Comparison of ENCODE assay signal across 1 cellular context in genomic region chr14:93480867-93481266, GRCh38.
TF ChIP-seq lines count a peak whose summit lies in the region.

No MANE protein-coding gene starts in this region.

TF ChIP-seq in H1, 55 proteins besides CTCF, POLR2A, EP300 and RAD21 (continued from another document):
- TF ChIP-seq CBX8 (IDR thresholded peaks at IDR 0.05; ENCODE audit: borderline replicate concordance, low read depth, low read length) (no peak), PHF8 (conservative IDR thresholded peaks at IDR 0.05; ENCODE audit: low read depth, low read length) (no peak), MAX (IDR thresholded peaks at IDR 0.05) (no peak), CREB1 (IDR thresholded peaks at IDR 0.05) (no peak), POLR2AphosphoS5 (IDR thresholded peaks at IDR 0.05; ENCODE audit: low read depth, low read length) (0 out of 2 replicates have a peak, but pooled peaks have one; percentile 38), TAF7 (optimal IDR thresholded peaks at IDR 0.05; ENCODE audit: borderline replicate concordance, low read depth, low read length) (peak; percentile 86), HDAC2 (IDR thresholded peaks at IDR 0.05; ENCODE audit: borderline replicate concordance in 1 of 2, low read depth in 2 of 2, low read length in 2 of 2) (no peak), SUZ12 (IDR thresholded peaks at IDR 0.05; ENCODE audit: low read length) (no peak), SAP30 (IDR thresholded peaks at IDR 0.05; ENCODE audit: insufficient read depth, insufficient replicate concordance, low read length) (no peak), E2F6 (IDR thresholded peaks at IDR 0.05) (no peak), CEBPB (IDR thresholded peaks at IDR 0.05; ENCODE audit: low read depth, low read length) (no peak)
TF ChIP-seq in H1: peak in this region for 2.
